18 cellular contexts compared by ENCODE assay signal in the genomic region with DNA sequence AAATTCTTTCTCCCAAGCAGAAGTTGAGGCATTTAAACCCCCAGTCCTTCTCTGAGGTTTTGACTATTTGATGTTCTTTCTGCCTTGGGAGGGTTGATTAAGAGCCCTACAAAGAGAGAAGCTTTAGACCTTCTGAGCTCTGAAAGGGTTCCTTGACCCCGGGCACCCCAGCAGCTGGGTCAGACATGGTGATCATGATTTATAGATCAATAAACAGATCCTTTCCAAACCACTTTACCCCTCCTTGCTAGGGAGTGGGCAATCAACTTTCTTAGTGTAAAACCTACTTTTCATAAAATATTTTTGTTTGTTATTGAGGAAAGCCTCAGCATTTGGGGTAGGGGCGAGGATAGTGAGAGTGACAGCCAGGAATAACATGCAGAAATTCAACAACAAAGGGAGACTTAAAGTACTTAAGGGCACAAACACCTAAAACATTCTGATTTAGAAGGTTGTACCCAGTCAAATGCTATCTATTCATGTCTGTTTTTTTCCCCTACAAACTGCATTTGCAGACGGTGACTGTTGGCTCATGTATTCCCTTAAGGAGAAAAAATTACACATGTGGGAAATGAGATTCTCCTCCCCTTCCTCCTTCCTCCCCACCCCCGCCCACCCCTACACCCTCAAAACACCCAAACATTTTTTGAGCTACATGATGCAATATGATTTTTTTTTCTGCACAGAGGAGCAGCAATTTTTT.
DNase-seq lines count a peak whose midpoint lies in the region; ATAC-seq and TF ChIP-seq lines count a peak whose summit lies in the region.
"Had no signal": no experiment of that assay in that cellular context is flagged by ENCODE, and none has a peak within 500 bp of the region (broad histone marks: within the 10 kb centered on the region; RNA-seq: fewer than 3 reads in every experiment).

No MANE protein-coding gene starts in this region.

- no peak overlapping the region for H2BK120ac ChIP-seq in IMR-90 (ENCODE audit: low read depth, low read length)

- dilution Hi-C loops in IMR-90 (cut with HindIII; ENCODE audit: low sequenced_read_pairs, unreplicated experiment) = no loop called here

- H4K5ac ChIP-seq in IMR-90 (ENCODE audit: low read depth, low read length) = no peak overlapping the region

- H3K56ac ChIP-seq in IMR-90 (ENCODE audit: extremely low read depth, insufficient read depth, low read length) = no peak overlapping the region

- in situ Hi-C loops in IMR-90 (cut with MboI; ENCODE audit: low sequenced_read_pairs) = no loop called here

- H3K18ac ChIP-seq in IMR-90 (ENCODE audit: low read depth, low read length) = peak overlapping the region; percentile 41; the same call in 1 of the 2 replicates

- no peak overlapping the region for H2AK5ac ChIP-seq in IMR-90 (ENCODE audit: low read depth, low read length)

- DNase-seq in IMR-90 (peak; percentile 65), cardiac fibroblast (ENCODE audit: low read depth in 2 of 2) (peak; percentile 67 to 86), left kidney (ENCODE audit: low read depth, low spot score) (peak; percentile 24), thoracic aorta (ENCODE audit: low spot score) (peak; percentile 20), cortex of kidney (lab: John Stamatoyannopoulos, UW) (no peak), NCI-H2227 (lab: John Stamatoyannopoulos, UW; ENCODE audit: unreplicated experiment) (no peak)
- no peak for DNase-seq in activated CD4-positive, alpha-beta T cell treated with anti-CD3 and anti-CD28 coated beads for 48 hours
- DNase-seq: activated CD8-positive, alpha-beta T cell treated with anti-CD3 and anti-CD28 coated beads for 36 hours; activated naive CD8-positive, alpha-beta T cell treated with anti-CD3 and anti-CD28 coated beads, Interleukin-2, amount 10 ng/mL, durations not matched to agents 7 days and 5 days; activated T-cell treated with anti-CD3 and anti-CD28 coated beads, Interleukin-2, amount 50 U/mL, for 48 hours; cerebellar nuclear complex; DMS153; NCI-H748 treated with DMSO at 0.1 percent for 48 hours; small intestine; T-cell had no signal

- H3K27me3 ChIP-seq in IMR-90 (ENCODE audit: control insufficient read depth, insufficient read depth, low read length) (no peaks in the 10 kb centered on the region), thoracic aorta (replicated peaks; ENCODE audit: insufficient read depth) (no peaks in the 10 kb centered on the region)

- no peak for TF ChIP-seq POLR2A in IMR-90 (IDR thresholded peaks at IDR 0.05; ENCODE audit: low read depth, low read length)

- H3K9me1 ChIP-seq in IMR-90 (ENCODE audit: insufficient read depth, low read length) = peaks cover 3% of the 10 kb centered on the region; the same call in 1 of the 2 replicates

- POLR2A ChIA-PET in IMR-90 (lab: Charles Lee; ENCODE audit: unreplicated experiment) = no interaction called here

- no peak for TF ChIP-seq CTCF in IMR-90 (conservative IDR thresholded peaks at IDR 0.05; ENCODE audit: low read depth, low read length)
- no peak for TF ChIP-seq CTCF in cardiac fibroblast (IDR thresholded peaks at IDR 0.05; ENCODE audit: low read depth, low read length)
- no peak for TF ChIP-seq CTCF in thoracic aorta (IDR thresholded peaks at IDR 0.05)

- H2BK5ac ChIP-seq in IMR-90 (ENCODE audit: low read depth, low read length, poor library complexity, severe bottlenecking) = no peak overlapping the region

- no peaks in the 10 kb centered on the region for H3K9me3 ChIP-seq in IMR-90 (ENCODE audit: control insufficient read depth, insufficient read depth, low read length)
- H3K9me3 ChIP-seq in thoracic aorta = no peaks in the 10 kb centered on the region

- H3K23ac ChIP-seq in IMR-90 (ENCODE audit: low read depth, low read length) = no peak overlapping the region

- H2AK9ac ChIP-seq in IMR-90 (replicated peaks; ENCODE audit: low read depth, low read length, poor library complexity) = no peak overlapping the region

- H4K8ac ChIP-seq in IMR-90 (ENCODE audit: low read depth in 2 of 2, low read length in 2 of 2) = no peak overlapping the region

- no CpG with 5 or more reads among the region's 4 CpGs for WGBS in IMR-90 (ENCODE audit: extremely low coverage in 2 of 2, insufficient read length in 1 of 2), 2 experiments

- CTCF ChIA-PET in IMR-90 (lab: Yijun Ruan, JAX) = no interaction called here

- H4K91ac ChIP-seq in IMR-90 (ENCODE audit: insufficient read depth, low read depth, low read length) = no peak overlapping the region

- no peak overlapping the region for H3K14ac ChIP-seq in IMR-90 (replicated peaks; ENCODE audit: low read depth, low read length)

- no peak overlapping the region; the same call in 1 of the 2 replicates for H3K4me2 ChIP-seq in IMR-90 (ENCODE audit: low read depth, low read length)

- no peak for TF ChIP-seq RAD21 in IMR-90 (IDR thresholded peaks at IDR 0.05; ENCODE audit: low read length)

- no peak overlapping the region for H3K9ac ChIP-seq in IMR-90 (ENCODE audit: low read depth, low read length)
- H3K9ac ChIP-seq: parathyroid adenoma had no signal

- intact Hi-C loops in IMR-90 (cut with micrococcal nuclease) = no loop called here

- no peaks in the 10 kb centered on the region for H4K20me1 ChIP-seq in IMR-90 (ENCODE audit: insufficient read depth, low read length)

- no peaks in the 10 kb centered on the region for H3K79me1 ChIP-seq in IMR-90 (ENCODE audit: low read depth in 1 of 2, low read length in 2 of 2)

- H2BK15ac ChIP-seq in IMR-90 (ENCODE audit: low read depth, low read length) = no peak overlapping the region

- no peak overlapping the region for H2AFZ ChIP-seq in IMR-90 (replicated peaks; ENCODE audit: low read length, poor library complexity)
- H2AFZ ChIP-seq: parathyroid adenoma had no signal

- H3K36me3 ChIP-seq in IMR-90 (ENCODE audit: control insufficient read depth, insufficient read depth, low read length) (no peaks in the 10 kb centered on the region), thoracic aorta (no peaks in the 10 kb centered on the region)

- H3K4ac ChIP-seq in IMR-90 (ENCODE audit: low read depth, low read length) = peak overlapping the region; percentile 6; the same call in 1 of the 2 replicates

- H3K27ac ChIP-seq in IMR-90 (ENCODE audit: insufficient read depth, low read length) = no peak overlapping the region
- H3K27ac ChIP-seq in thoracic aorta = peak overlapping the region; percentile 84 to 93
- H3K27ac ChIP-seq: C4-2B, parathyroid adenoma, VCaP had no signal

- no peak overlapping the region for H2BK20ac ChIP-seq in IMR-90 (ENCODE audit: low read depth, low read length)

- no peak overlapping the region for H3K4me3 ChIP-seq in IMR-90 (ENCODE audit: insufficient read depth, low read depth, low read length)
- no peak overlapping the region for H3K4me3 ChIP-seq in cardiac fibroblast (replicated peaks in 1 of 2; ENCODE audit: low read depth in 2 of 2, low read length in 2 of 2)
- H3K4me3 ChIP-seq in thoracic aorta = peak overlapping the region; percentile 56

- no TSS peak for BruUV-seq in IMR-90 (replicated peaks; lab: Mats Ljungman, UMichigan)

- H3K4me1 ChIP-seq in IMR-90 (ENCODE audit: control insufficient read depth, insufficient read depth, low read length) (peaks cover 24% of the 10 kb centered on the region), thoracic aorta (ENCODE audit: control insufficient read depth in 1 of 2, low read depth in 2 of 2) (peaks cover 28 to 64% of the 10 kb centered on the region in 2 donors)
- H3K4me1 ChIP-seq: parathyroid adenoma had no signal

- ATAC-seq in IMR-90 (ENCODE audit: low read depth) (no peak; the same call in 1 of the 2 replicates), thoracic aorta (ENCODE audit: insufficient number of reproducible peaks, low FRiP score, low read depth) (peak; percentile 82)
- ATAC-seq: activated CD8-positive, alpha-beta T cell treated with anti-CD3 and anti-CD28 coated beads for 36 hours; T-cell had no signal

TF ChIP-seq in IMR-90, 13 proteins besides CTCF, POLR2A, EP300 and RAD21:
- no peak for TF ChIP-seq CHD1 (IDR thresholded peaks at IDR 0.05; ENCODE audit: low read depth, low read length)
- TF ChIP-seq NFE2L2 (IDR thresholded peaks at IDR 0.05; ENCODE audit: low read depth, low read length) = no peak
- no peak for TF ChIP-seq MAZ (IDR thresholded peaks at IDR 0.05; ENCODE audit: borderline replicate concordance, low read depth, low read length)
- TF ChIP-seq MXI1 (IDR thresholded peaks at IDR 0.05; ENCODE audit: borderline replicate concordance, low read depth, low read length) = no peak
- no peak for TF ChIP-seq BHLHE40 (IDR thresholded peaks at IDR 0.05; ENCODE audit: low read depth, low read length)
- TF ChIP-seq, protein P1, sequence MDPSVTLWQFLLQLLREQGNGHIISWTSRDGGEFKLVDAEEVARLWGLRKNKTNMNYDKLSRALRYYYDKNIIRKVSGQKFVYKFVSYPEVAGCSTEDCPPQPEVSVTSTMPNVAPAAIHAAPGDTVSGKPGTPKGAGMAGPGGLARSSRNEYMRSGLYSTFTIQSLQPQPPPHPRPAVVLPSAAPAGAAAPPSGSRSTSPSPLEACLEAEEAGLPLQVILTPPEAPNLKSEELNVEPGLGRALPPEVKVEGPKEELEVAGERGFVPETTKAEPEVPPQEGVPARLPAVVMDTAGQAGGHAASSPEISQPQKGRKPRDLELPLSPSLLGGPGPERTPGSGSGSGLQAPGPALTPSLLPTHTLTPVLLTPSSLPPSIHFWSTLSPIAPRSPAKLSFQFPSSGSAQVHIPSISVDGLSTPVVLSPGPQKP (IDR thresholded peaks at IDR 0.05; ENCODE audit: borderline replicate concordance, low read depth, low read length) = no peak
- TF ChIP-seq SMC3 (IDR thresholded peaks at IDR 0.05; ENCODE audit: low read depth, low read length) = no peak
- no peak for TF ChIP-seq CEBPB (IDR thresholded peaks at IDR 0.05; ENCODE audit: low read depth, low read length)
- no peak for TF ChIP-seq MAFK (IDR thresholded peaks at IDR 0.05; ENCODE audit: low read depth, low read length)
- TF ChIP-seq RFX5 (IDR thresholded peaks at IDR 0.05; ENCODE audit: low read depth, low read length) = no peak

Comparison
In these comparisons a context has a peak if more than half of its experiments do, and no peak if none do; other contexts are left out.
1. DNase-seq: peak in IMR-90 (single experiment), cardiac fibroblast (2 of 2), left kidney (single experiment) and thoracic aorta (single experiment); none in cortex of kidney (single experiment), NCI-H2227 (single experiment) and activated CD4-positive, alpha-beta T cell treated with anti-CD3 and anti-CD28 coated beads for 48 hours (single experiment).